14 cellular contexts compared by ENCODE assay signal in the genomic region with DNA sequence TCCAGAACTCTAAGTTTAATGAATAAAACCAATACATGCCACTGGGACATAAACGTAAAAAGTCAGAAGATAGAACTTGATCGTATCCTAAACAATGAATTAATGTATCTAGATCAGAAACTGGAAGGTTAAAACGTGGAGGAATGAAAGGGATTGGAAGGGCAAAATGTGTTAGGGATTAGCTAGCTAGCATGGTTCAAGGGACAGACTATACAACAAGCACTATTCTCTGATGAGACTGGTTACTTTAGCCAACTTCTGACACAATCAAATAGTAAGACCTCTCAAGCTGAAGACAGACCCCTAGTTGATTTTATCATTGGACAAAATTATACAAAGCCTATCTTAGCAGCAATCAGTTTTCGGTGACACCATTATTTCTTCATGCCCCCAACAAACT. TPM values are rescaled to one million over a fixed set of nuclear protein-coding genes. Genes with fewer than 3 reads are reported as not detected.
DNase-seq lines count a peak whose midpoint lies in the region; ATAC-seq, FAIRE-seq and TF ChIP-seq lines count a peak whose summit lies in the region.
"Had no signal": no experiment of that assay in that cellular context is flagged by ENCODE, and none has a peak within 500 bp of the region (broad histone marks: within the 10 kb centered on the region; RNA-seq: fewer than 3 reads in every experiment).

No MANE protein-coding gene starts in this region.

- no TSS peak for BruUV-seq in OCI-LY7 (replicated peaks; lab: Mats Ljungman, UMichigan)

- no peaks in the 10 kb centered on the region for H3K79me2 ChIP-seq in OCI-LY7 (ENCODE audit: insufficient read depth, low read depth, low read length)
- H3K79me2 ChIP-seq in osteoblast (ENCODE audit: insufficient read depth, low read length) = no peaks in the 10 kb centered on the region

- H3K4me3 Mint-ChIP-seq in memory B cell (no peak overlapping the region), T-helper 17 cell (no peak overlapping the region)
- H3K4me3 Mint-ChIP-seq: CD4-positive, CD25-positive, alpha-beta regulatory T cell; HFFc6 had no signal

- H3K36me3 Mint-ChIP-seq in memory B cell (no peaks in the 10 kb centered on the region), T-helper 17 cell (ENCODE audit: low read depth) (peaks cover 2% of the 10 kb centered on the region)
- H3K36me3 Mint-ChIP-seq: CD4-positive, CD25-positive, alpha-beta regulatory T cell had no signal

- POLR2A ChIA-PET in OCI-LY7 (lab: Charles Lee) = interaction anchor here (0.7 to 1.6 kb wide), 2 partner anchors 103 to 175 kb away, joined by 3 to 5 read pairs; no protein-coding TSS in a partner anchor

- H3K27ac Mint-ChIP-seq in memory B cell (peak overlapping the region; percentile 91), T-helper 17 cell (no peak overlapping the region)
- H3K27ac Mint-ChIP-seq: CD4-positive, CD25-positive, alpha-beta regulatory T cell; HFFc6 had no signal

- peaks cover 18% of the 10 kb centered on the region for H3K27me3 ChIP-seq in osteoblast (ENCODE audit: insufficient read depth, low read length)

- H3K4me1 ChIP-seq in OCI-LY7 (ENCODE audit: insufficient read depth, low read length, poor library complexity, severe bottlenecking) (peaks cover 22% of the 10 kb centered on the region), osteoblast (ENCODE audit: insufficient read depth, low read length) (no peaks in the 10 kb centered on the region)
- H3K4me1 ChIP-seq: A549, HAP-1 had no signal

- intact Hi-C loops in OCI-LY7 (cut with micrococcal nuclease; ENCODE audit: unreplicated experiment) = loop anchor here (1.0 kb wide), 1 partner anchor 19 kb away; the partner anchor contains the start of gene OXA1L

- TF ChIP-seq CTCF in OCI-LY7 (conservative IDR thresholded peaks at IDR 0.05; ENCODE audit: low read length) (no peak), osteoblast (IDR thresholded peaks at IDR 0.05; ENCODE audit: extremely low read depth, low read depth, low read length) (no peak)

- H3K4me1 Mint-ChIP-seq in memory B cell (peaks cover 12% of the 10 kb centered on the region), T-helper 17 cell (peaks cover 4% of the 10 kb centered on the region)

- H3K4me2 ChIP-seq in OCI-LY7 (ENCODE audit: low read length) (peak overlapping the region; percentile 78; the same call in 1 of the 2 replicates), osteoblast (ENCODE audit: insufficient read depth, low read length) (no peak overlapping the region)
- H3K4me2 ChIP-seq: A549 had no signal

- H4K20me1 ChIP-seq in OCI-LY7 (ENCODE audit: insufficient read depth, low read length) (no peaks in the 10 kb centered on the region), osteoblast (ENCODE audit: insufficient read depth, low read length) (no peaks in the 10 kb centered on the region)

- ATAC-seq in memory B cell (ENCODE audit: low read depth) (no peak), GM18498 (IDR thresholded peaks at IDR 0.05; ENCODE audit: unreplicated experiment) (no peak), T-helper 17 cell (no peak), GM18867 (IDR thresholded peaks at IDR 0.05; ENCODE audit: unreplicated experiment) (no peak)
- ATAC-seq: A549 had no signal

- DNase-seq in GM12891 (ENCODE audit: insufficient read length, low spot score) (no peak), OCI-LY7 (ENCODE audit: low spot score) (no peak), memory B cell (ENCODE audit: low spot score in 2 of 2) (no peak), osteoblast (ENCODE audit: insufficient read length, low spot score, missing footprints) (no peak), T-helper 17 cell (no peak)
- DNase-seq: CD4-positive, CD25-positive, alpha-beta regulatory T cell; DMS53; GF-D8; HFFc6 had no signal

- no peaks in the 10 kb centered on the region for H3K9me3 Mint-ChIP-seq in memory B cell
- H3K9me3 Mint-ChIP-seq: CD4-positive, CD25-positive, alpha-beta regulatory T cell; HFFc6 had no signal

- FAIRE-seq in GM12891 (lab: Jason Lieb, UNC) = peak; percentile 52
- FAIRE-seq: A549, H1 had no signal

- peak overlapping the region; percentile 73 for H3K27ac ChIP-seq in OCI-LY7 (ENCODE audit: low read depth, low read length, poor library complexity, severe bottlenecking)
- H3K27ac ChIP-seq in osteoblast (ENCODE audit: low read depth, low read length) = no peak overlapping the region
- H3K27ac ChIP-seq: A549 had no signal

- CTCF ChIA-PET in OCI-LY7 (lab: Charles Lee; ENCODE audit: unreplicated experiment) = no interaction called here

- H3K9me3 ChIP-seq in OCI-LY7 (ENCODE audit: low read length) (no peaks in the 10 kb centered on the region), osteoblast (ENCODE audit: low read depth, low read length) (no peaks in the 10 kb centered on the region), T-helper 17 cell (ENCODE audit: control insufficient read depth, low read length, poor library complexity, severe bottlenecking) (no peaks in the 10 kb centered on the region)
- H3K9me3 ChIP-seq: A549, HAP-1 had no signal

- H2AFZ ChIP-seq in OCI-LY7 (ENCODE audit: low read length) (peak overlapping the region; percentile 89; the same call in 1 of the 2 replicates), osteoblast (ENCODE audit: low read length) (no peak overlapping the region)

- TF ChIP-seq POLR2A in GM12891 (IDR thresholded peaks at IDR 0.05; ENCODE audit: low read depth, low read length) = no peak

- H3K27me3 Mint-ChIP-seq in memory B cell = no peaks in the 10 kb centered on the region
- H3K27me3 Mint-ChIP-seq in T-helper 17 cell = peaks cover 26% of the 10 kb centered on the region

- H3K9me2 ChIP-seq in OCI-LY7 (ENCODE audit: insufficient read depth, low read length) = no peaks in the 10 kb centered on the region

- H3K36me3 ChIP-seq in OCI-LY7 (ENCODE audit: insufficient read depth, low read length) (no peaks in the 10 kb centered on the region), osteoblast (ENCODE audit: insufficient read depth, low read length) (no peaks in the 10 kb centered on the region)
- H3K36me3 ChIP-seq: HAP-1 had no signal

- H3K4me3 ChIP-seq in OCI-LY7 (ENCODE audit: low read depth, low read length, poor library complexity, severe bottlenecking) (no peak overlapping the region), osteoblast (ENCODE audit: insufficient read depth, low read length) (no peak overlapping the region)
- H3K4me3 ChIP-seq: A549, HAP-1 had no signal

TF ChIP-seq in GM12891, 5 proteins besides CTCF, POLR2A, EP300 and RAD21:
- TF ChIP-seq POU2F2 (IDR thresholded peaks at IDR 0.05; ENCODE audit: low read depth, low read length) = no peak
- no peak for TF ChIP-seq TAF1 (IDR thresholded peaks at IDR 0.05; ENCODE audit: low read depth, low read length)
- TF ChIP-seq SPI1 (IDR thresholded peaks at IDR 0.05; ENCODE audit: low read depth, low read length) = no peak
- no peak for TF ChIP-seq POLR2AphosphoS5 (IDR thresholded peaks at IDR 0.05; ENCODE audit: low read depth, low read length)
- TF ChIP-seq PAX5 (IDR thresholded peaks at IDR 0.05; ENCODE audit: insufficient read depth, low read length, severe bottlenecking) = no peak

RNA-seq across cellular contexts. Expression of gene OXA1L, which starts 18.7 kb away (rescaled TPM):
- polyA plus RNA-seq in GM12891 (2012; ENCODE audit: low read depth, missing spikeins) = 213 TPM
- total RNA-seq in OCI-LY7 (2014; rRNA removed; shearing (Covaris generic)) = 128 and 153 TPM in 2 replicates
- total RNA-seq in OCI-LY7 (2022) (141 and 150 TPM in 2 replicates), osteoblast (55.0 and 62.8 TPM in 2 replicates), T-helper 17 cell (100 to 1,000 TPM; 150 to 171 TPM)
